13 cellular contexts compared by ENCODE assay signal in the genomic region with DNA sequence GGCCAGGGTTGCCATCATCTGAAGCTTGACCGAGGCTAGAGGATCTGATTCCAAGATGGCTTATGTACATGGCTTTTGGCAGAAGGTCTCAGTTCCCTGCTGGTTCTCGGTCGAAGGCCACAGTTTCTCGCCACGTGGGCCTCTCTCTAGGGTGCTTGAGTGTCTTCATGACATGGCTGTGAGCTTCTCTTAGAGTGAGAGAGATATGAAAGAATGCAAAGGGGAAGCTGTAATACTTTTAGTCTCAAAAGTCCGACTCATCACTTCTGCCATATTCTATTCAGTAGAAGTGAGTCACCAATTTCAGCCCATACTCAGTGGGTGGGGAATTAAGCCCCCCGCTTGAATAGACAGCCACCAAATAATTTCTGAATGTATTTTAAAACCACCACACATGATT.
A peak's percentile ranks its signal among the peaks of the same experiment; 100 is the strongest.
DNase-seq lines count a peak whose midpoint lies in the region; ATAC-seq, FAIRE-seq and TF ChIP-seq lines count a peak whose summit lies in the region.
"Had no signal": no experiment of that assay in that cellular context is flagged by ENCODE, and none has a peak within 500 bp of the region (broad histone marks: within the 10 kb centered on the region; RNA-seq: fewer than 3 reads in every experiment).

No MANE protein-coding gene starts in this region.

- intact Hi-C loops in natural killer cell (cut with micrococcal nuclease): loop anchor here (5.0 kb wide), 2 partner anchors 33 to 37 kb away; no protein-coding TSS in a partner anchor

- H3K27me3 Mint-ChIP-seq in CD4-positive, CD25-positive, alpha-beta regulatory T cell: no peaks in the 10 kb centered on the region
- H3K27me3 Mint-ChIP-seq in natural killer cell (ENCODE audit: low read depth in 2 of 2): no peaks in the 10 kb centered on the region
- H3K27me3 Mint-ChIP-seq: type B pancreatic cell had no signal

- peak overlapping the region in 2 of 3 donors; percentile 5 to 12 for H3K27ac Mint-ChIP-seq in CD4-positive, CD25-positive, alpha-beta regulatory T cell
- H3K27ac Mint-ChIP-seq in natural killer cell: peak overlapping the region; percentile 21 to 81
- H3K27ac Mint-ChIP-seq: type B pancreatic cell had no signal

- TF ChIP-seq CTCF in bronchial epithelial cell (IDR thresholded peaks at IDR 0.05; ENCODE audit: insufficient read depth, low read length, severe bottlenecking) (no peak), natural killer cell (IDR thresholded peaks at IDR 0.05) (no peak)

- H3K9me3 Mint-ChIP-seq in CD4-positive, CD25-positive, alpha-beta regulatory T cell: peaks cover 0 to 8% (median 2%) of the 10 kb centered on the region in 7 donors
- no peaks in the 10 kb centered on the region for H3K9me3 Mint-ChIP-seq in natural killer cell

- H3K36me3 Mint-ChIP-seq in CD4-positive, CD25-positive, alpha-beta regulatory T cell: peaks cover 34% of the 10 kb centered on the region
- peaks cover 5% of the 10 kb centered on the region for H3K36me3 Mint-ChIP-seq in natural killer cell

- H3K4me3 ChIP-seq in CD4-positive, CD25-positive, alpha-beta regulatory T cell (ENCODE audit: low read depth, low read length): no peak overlapping the region
- H3K4me3 ChIP-seq in bronchial epithelial cell (ENCODE audit: low read depth, low read length): no peak overlapping the region

- peaks cover 16% of the 10 kb centered on the region for H3K4me1 ChIP-seq in CD4-positive, CD25-positive, alpha-beta regulatory T cell (ENCODE audit: control insufficient read depth, insufficient read depth, low read length, poor library complexity, severe bottlenecking)

- peaks cover 15% of the 10 kb centered on the region for H3K36me3 ChIP-seq in CD4-positive, CD25-positive, alpha-beta regulatory T cell (ENCODE audit: control insufficient read depth, insufficient read depth, low read length)
- no peaks in the 10 kb centered on the region for H3K36me3 ChIP-seq in bronchial epithelial cell (ENCODE audit: control insufficient read depth, insufficient read depth, low read length)

- no peak overlapping the region for H3K27ac ChIP-seq in CD4-positive, CD25-positive, alpha-beta regulatory T cell (ENCODE audit: insufficient read depth, low read length, poor library complexity, severe bottlenecking)

- peak in 1 of 2 donors; percentile 24 for ATAC-seq in CD4-positive, CD25-positive, alpha-beta regulatory T cell (ENCODE audit: low read depth in 2 of 2)
- ATAC-seq in natural killer cell (peak in 2 of 3 donors; percentile 30 to 54), GM19452 (IDR thresholded peaks at IDR 0.05; ENCODE audit: unreplicated experiment) (no peak)

- H3K27me3 ChIP-seq in CD4-positive, CD25-positive, alpha-beta regulatory T cell (ENCODE audit: control insufficient read depth, insufficient read depth, low read length): no peaks in the 10 kb centered on the region
- H3K27me3 ChIP-seq in bronchial epithelial cell (ENCODE audit: control insufficient read depth, insufficient read depth, low read length): no peaks in the 10 kb centered on the region

- H3K9me3 ChIP-seq in CD4-positive, CD25-positive, alpha-beta regulatory T cell (ENCODE audit: control insufficient read depth in 2 of 2, low read length in 2 of 2): peaks cover 0 to 5% of the 10 kb centered on the region in 2 experiments

- FAIRE-seq in bronchial epithelial cell (lab: Jason Lieb, UNC): no peak
- FAIRE-seq: GM18507 had no signal

- peaks cover 35 to 67% (median 56%) of the 10 kb centered on the region in 4 donors for H3K4me1 Mint-ChIP-seq in CD4-positive, CD25-positive, alpha-beta regulatory T cell
- H3K4me1 Mint-ChIP-seq in natural killer cell: peaks cover 67 to 76% of the 10 kb centered on the region in 2 donors

- DNase-seq in CD4-positive, CD25-positive, alpha-beta regulatory T cell: no peak
- DNase-seq in HT1080 (ENCODE audit: low read depth) (peak; percentile 55), bronchial epithelial cell (ENCODE audit: low read depth) (peak; percentile 38), natural killer cell (no peak), superior temporal gyrus (ENCODE audit: extremely low spot score) (no peak), NCI-H2196 treated with DMSO at 0.1 percent for 48 hours (lab: John Stamatoyannopoulos, UW; ENCODE audit: unreplicated experiment) (no peak)
- no peak for DNase-seq in stimulated activated CD4-positive, alpha-beta T cell treated with anti-CD3 and anti-CD28 coated beads, Interleukin-2, amount 100 ng/mL, for 48 hours
- DNase-seq: activated gamma-delta T cell, DMS53, NCI-H82 had no signal

- H3K4me3 Mint-ChIP-seq in CD4-positive, CD25-positive, alpha-beta regulatory T cell: peak overlapping the region in 1 of 4 donors; percentile 70
- H3K4me3 Mint-ChIP-seq in natural killer cell: no peak overlapping the region
- H3K4me3 Mint-ChIP-seq: type B pancreatic cell had no signal

Comparison
In these comparisons a context has a peak if more than half of its experiments do, and no peak if none do; other contexts are left out.
1. DNase-seq: peak in HT1080 (single experiment) and bronchial epithelial cell (single experiment); none in CD4-positive, CD25-positive, alpha-beta regulatory T cell (0 of 3), natural killer cell (single experiment), superior temporal gyrus (single experiment), stimulated activated CD4-positive, alpha-beta T cell treated with anti-CD3 and anti-CD28 coated beads, Interleukin-2, amount 100 ng/mL, for 48 hours (0 of 2) and NCI-H2196 treated with DMSO at 0.1 percent for 48 hours (single experiment).